In the genomic region with DNA sequence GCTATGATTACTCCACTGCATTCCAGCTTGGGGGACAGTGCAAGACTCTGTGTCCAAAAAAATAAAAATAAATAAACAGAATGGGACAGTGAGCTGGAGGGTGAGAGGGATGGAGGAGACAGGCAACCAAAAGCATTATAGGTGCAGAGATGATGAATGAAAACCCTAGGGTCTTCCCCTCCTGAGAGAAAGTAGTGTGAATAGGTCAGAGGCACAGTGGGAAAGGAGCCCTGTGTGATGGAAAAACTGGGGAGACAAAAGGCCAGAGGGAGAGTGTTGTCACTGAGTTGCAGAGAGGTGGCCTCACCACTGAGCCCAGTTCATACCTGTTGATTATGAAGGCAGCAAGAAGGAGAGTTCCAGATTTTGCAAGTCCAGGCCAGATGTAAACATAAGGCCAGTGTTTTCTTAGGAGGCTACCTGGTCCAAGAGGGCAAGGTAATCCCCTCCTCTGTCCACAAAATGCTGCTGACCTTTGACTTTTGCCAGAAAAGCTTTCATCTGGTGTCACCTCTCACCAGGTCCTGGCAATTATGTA, we compare ENCODE assay signal across 1 cellular context.
TF ChIP-seq lines count a peak whose summit lies in the region.

No MANE protein-coding gene starts in this region.

TF ChIP-seq in HepG2, 621 proteins besides CTCF, POLR2A, EP300 and RAD21 (continued from another document and continues in another):
- TF ChIP-seq, protein P1, sequence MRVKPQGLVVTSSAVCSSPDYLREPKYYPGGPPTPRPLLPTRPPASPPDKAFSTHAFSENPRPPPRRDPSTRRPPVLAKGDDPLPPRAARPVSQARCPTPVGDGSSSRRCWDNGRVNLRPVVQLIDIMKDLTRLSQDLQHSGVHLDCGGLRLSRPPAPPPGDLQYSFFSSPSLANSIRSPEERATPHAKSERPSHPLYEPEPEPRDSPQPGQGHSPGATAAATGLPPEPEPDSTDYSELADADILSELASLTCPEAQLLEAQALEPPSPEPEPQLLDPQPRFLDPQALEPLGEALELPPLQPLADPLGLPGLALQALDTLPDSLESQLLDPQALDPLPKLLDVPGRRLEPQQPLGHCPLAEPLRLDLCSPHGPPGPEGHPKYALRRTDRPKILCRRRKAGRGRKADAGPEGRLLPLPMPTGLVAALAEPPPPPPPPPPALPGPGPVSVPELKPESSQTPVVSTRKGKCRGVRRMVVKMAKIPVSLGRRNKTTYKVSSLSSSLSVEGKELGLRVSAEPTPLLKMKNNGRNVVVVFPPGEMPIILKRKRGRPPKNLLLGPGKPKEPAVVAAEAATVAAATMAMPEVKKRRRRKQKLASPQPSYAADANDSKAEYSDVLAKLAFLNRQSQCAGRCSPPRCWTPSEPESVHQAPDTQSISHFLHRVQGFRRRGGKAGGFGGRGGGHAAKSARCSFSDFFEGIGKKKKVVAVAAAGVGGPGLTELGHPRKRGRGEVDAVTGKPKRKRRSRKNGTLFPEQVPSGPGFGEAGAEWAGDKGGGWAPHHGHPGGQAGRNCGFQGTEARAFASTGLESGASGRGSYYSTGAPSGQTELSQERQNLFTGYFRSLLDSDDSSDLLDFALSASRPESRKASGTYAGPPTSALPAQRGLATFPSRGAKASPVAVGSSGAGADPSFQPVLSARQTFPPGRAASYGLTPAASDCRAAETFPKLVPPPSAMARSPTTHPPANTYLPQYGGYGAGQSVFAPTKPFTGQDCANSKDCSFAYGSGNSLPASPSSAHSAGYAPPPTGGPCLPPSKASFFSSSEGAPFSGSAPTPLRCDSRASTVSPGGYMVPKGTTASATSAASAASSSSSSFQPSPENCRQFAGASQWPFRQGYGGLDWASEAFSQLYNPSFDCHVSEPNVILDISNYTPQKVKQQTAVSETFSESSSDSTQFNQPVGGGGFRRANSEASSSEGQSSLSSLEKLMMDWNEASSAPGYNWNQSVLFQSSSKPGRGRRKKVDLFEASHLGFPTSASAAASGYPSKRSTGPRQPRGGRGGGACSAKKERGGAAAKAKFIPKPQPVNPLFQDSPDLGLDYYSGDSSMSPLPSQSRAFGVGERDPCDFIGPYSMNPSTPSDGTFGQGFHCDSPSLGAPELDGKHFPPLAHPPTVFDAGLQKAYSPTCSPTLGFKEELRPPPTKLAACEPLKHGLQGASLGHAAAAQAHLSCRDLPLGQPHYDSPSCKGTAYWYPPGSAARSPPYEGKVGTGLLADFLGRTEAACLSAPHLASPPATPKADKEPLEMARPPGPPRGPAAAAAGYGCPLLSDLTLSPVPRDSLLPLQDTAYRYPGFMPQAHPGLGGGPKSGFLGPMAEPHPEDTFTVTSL (CRISPR knock-in tag; IDR thresholded peaks at IDR 0.05; ENCODE audit: borderline replicate concordance), result peak; percentile 77; the same call in 1 of the 2 replicates
- no peak for TF ChIP-seq MBD4 (IDR thresholded peaks at IDR 0.05; ENCODE audit: borderline replicate concordance, low read length)
- TF ChIP-seq MEIS1 (CRISPR knock-in tag; IDR thresholded peaks at IDR 0.05; ENCODE audit: borderline replicate concordance), result no peak
- peak; percentile 97 for TF ChIP-seq HNF4A (CRISPR knock-in tag; IDR thresholded peaks at IDR 0.05)
- TF ChIP-seq ZNF143 (CRISPR knock-in tag; IDR thresholded peaks at IDR 0.05), result no peak
- no peak for TF ChIP-seq ZNF263 (CRISPR knock-in tag; IDR thresholded peaks at IDR 0.05)
- TF ChIP-seq ZFX (CRISPR knock-in tag; IDR thresholded peaks at IDR 0.05; ENCODE audit: low read depth), result peak; percentile 43; the same call in 1 of the 2 replicates
- no peak for TF ChIP-seq ZBTB8A (CRISPR knock-in tag; IDR thresholded peaks at IDR 0.05; ENCODE audit: borderline replicate concordance, low read depth)
- TF ChIP-seq, protein P2, sequence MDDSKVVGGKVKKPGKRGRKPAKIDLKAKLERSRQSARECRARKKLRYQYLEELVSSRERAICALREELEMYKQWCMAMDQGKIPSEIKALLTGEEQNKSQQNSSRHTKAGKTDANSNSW (CRISPR knock-in tag; IDR thresholded peaks at IDR 0.05; ENCODE audit: borderline replicate concordance), result no peak
- TF ChIP-seq ZNF367 (CRISPR knock-in tag; IDR thresholded peaks at IDR 0.05; ENCODE audit: borderline replicate concordance), result no peak
- peak; percentile 47; the same call in 1 of the 2 replicates for TF ChIP-seq HHEX (CRISPR knock-in tag; IDR thresholded peaks at IDR 0.05)
- TF ChIP-seq, protein P3, sequence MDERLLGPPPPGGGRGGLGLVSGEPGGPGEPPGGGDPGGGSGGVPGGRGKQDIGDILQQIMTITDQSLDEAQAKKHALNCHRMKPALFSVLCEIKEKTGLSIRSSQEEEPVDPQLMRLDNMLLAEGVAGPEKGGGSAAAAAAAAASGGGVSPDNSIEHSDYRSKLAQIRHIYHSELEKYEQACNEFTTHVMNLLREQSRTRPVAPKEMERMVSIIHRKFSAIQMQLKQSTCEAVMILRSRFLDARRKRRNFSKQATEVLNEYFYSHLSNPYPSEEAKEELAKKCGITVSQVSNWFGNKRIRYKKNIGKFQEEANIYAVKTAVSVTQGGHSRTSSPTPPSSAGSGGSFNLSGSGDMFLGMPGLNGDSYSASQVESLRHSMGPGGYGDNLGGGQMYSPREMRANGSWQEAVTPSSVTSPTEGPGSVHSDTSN (CRISPR knock-in tag; IDR thresholded peaks at IDR 0.05), result no peak
- no peak for TF ChIP-seq ZNF782 (CRISPR knock-in tag; IDR thresholded peaks at IDR 0.05; ENCODE audit: borderline replicate concordance)
- no peak for TF ChIP-seq HOXA7 (CRISPR knock-in tag; IDR thresholded peaks at IDR 0.05)
- no peak for TF ChIP-seq ASH2L (IDR thresholded peaks at IDR 0.05; ENCODE audit: insufficient read length, low read depth, low read length)
- TF ChIP-seq, protein P4, sequence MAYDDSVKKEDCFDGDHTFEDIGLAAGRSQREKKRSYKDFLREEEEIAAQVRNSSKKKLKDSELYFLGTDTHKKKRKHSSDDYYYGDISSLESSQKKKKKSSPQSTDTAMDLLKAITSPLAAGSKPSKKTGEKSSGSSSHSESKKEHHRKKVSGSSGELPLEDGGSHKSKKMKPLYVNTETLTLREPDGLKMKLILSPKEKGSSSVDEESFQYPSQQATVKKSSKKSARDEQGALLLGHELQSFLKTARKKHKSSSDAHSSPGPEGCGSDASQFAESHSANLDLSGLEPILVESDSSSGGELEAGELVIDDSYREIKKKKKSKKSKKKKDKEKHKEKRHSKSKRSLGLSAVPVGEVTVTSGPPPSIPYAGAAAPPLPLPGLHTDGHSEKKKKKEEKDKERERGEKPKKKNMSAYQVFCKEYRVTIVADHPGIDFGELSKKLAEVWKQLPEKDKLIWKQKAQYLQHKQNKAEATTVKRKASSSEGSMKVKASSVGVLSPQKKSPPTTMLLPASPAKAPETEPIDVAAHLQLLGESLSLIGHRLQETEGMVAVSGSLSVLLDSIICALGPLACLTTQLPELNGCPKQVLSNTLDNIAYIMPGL (CRISPR knock-in tag; IDR thresholded peaks at IDR 0.05; ENCODE audit: borderline replicate concordance in 1 of 2, low read depth in 1 of 2), result no peak
- no peak for TF ChIP-seq SSRP1 (CRISPR knock-in tag; IDR thresholded peaks at IDR 0.05)
- TF ChIP-seq TBX2 (CRISPR knock-in tag; IDR thresholded peaks at IDR 0.05; ENCODE audit: borderline replicate concordance), result peak; percentile 97
- peak; percentile 64 for TF ChIP-seq SOX13 (IDR thresholded peaks at IDR 0.05)
- TF ChIP-seq SOX13 (CRISPR knock-in tag; conservative IDR thresholded peaks at IDR 0.05 in 1 of 2, IDR thresholded peaks at IDR 0.05 in 1 of 2), result peak in 1 of 2 experiments; percentile 88; a peak in 2 of 4 replicates
- TF ChIP-seq KAT8 (CRISPR knock-in tag; IDR thresholded peaks at IDR 0.05), result peak; percentile 50; the same call in 1 of the 2 replicates
- TF ChIP-seq, protein P5, sequence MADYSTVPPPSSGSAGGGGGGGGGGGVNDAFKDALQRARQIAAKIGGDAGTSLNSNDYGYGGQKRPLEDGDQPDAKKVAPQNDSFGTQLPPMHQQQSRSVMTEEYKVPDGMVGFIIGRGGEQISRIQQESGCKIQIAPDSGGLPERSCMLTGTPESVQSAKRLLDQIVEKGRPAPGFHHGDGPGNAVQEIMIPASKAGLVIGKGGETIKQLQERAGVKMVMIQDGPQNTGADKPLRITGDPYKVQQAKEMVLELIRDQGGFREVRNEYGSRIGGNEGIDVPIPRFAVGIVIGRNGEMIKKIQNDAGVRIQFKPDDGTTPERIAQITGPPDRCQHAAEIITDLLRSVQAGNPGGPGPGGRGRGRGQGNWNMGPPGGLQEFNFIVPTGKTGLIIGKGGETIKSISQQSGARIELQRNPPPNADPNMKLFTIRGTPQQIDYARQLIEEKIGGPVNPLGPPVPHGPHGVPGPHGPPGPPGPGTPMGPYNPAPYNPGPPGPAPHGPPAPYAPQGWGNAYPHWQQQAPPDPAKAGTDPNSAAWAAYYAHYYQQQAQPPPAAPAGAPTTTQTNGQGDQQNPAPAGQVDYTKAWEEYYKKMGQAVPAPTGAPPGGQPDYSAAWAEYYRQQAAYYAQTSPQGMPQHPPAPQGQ (CRISPR knock-in tag; IDR thresholded peaks at IDR 0.05; ENCODE audit: borderline replicate concordance), result no peak
- no peak for TF ChIP-seq AHR (CRISPR knock-in tag; IDR thresholded peaks at IDR 0.05)
- TF ChIP-seq NFYC (CRISPR knock-in tag; IDR thresholded peaks at IDR 0.05), result no peak
- TF ChIP-seq, protein P6, sequence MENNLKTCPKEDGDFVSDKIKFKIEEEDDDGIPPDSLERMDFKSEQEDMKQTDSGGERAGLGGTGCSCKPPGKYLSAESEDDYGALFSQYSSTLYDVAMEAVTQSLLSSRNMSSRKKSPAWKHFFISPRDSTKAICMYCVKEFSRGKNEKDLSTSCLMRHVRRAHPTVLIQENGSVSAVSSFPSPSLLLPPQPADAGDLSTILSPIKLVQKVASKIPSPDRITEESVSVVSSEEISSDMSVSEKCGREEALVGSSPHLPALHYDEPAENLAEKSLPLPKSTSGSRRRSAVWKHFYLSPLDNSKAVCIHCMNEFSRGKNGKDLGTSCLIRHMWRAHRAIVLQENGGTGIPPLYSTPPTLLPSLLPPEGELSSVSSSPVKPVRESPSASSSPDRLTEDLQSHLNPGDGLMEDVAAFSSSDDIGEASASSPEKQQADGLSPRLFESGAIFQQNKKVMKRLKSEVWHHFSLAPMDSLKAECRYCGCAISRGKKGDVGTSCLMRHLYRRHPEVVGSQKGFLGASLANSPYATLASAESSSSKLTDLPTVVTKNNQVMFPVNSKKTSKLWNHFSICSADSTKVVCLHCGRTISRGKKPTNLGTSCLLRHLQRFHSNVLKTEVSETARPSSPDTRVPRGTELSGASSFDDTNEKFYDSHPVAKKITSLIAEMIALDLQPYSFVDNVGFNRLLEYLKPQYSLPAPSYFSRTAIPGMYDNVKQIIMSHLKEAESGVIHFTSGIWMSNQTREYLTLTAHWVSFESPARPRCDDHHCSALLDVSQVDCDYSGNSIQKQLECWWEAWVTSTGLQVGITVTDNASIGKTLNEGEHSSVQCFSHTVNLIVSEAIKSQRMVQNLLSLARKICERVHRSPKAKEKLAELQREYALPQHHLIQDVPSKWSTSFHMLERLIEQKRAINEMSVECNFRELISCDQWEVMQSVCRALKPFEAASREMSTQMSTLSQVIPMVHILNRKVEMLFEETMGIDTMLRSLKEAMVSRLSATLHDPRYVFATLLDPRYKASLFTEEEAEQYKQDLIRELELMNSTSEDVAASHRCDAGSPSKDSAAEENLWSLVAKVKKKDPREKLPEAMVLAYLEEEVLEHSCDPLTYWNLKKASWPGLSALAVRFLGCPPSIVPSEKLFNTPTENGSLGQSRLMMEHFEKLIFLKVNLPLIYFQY (CRISPR knock-in tag; IDR thresholded peaks at IDR 0.05; ENCODE audit: borderline replicate concordance), result 0 out of 2 replicates have a peak, but pooled peaks have one; percentile 42
- TF ChIP-seq, protein P7, sequence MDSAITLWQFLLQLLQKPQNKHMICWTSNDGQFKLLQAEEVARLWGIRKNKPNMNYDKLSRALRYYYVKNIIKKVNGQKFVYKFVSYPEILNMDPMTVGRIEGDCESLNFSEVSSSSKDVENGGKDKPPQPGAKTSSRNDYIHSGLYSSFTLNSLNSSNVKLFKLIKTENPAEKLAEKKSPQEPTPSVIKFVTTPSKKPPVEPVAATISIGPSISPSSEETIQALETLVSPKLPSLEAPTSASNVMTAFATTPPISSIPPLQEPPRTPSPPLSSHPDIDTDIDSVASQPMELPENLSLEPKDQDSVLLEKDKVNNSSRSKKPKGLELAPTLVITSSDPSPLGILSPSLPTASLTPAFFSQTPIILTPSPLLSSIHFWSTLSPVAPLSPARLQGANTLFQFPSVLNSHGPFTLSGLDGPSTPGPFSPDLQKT (CRISPR knock-in tag; IDR thresholded peaks at IDR 0.05; ENCODE audit: borderline replicate concordance), result no peak
- TF ChIP-seq SIN3B (IDR thresholded peaks at IDR 0.05; ENCODE audit: low read length), result no peak
- TF ChIP-seq, protein P8, sequence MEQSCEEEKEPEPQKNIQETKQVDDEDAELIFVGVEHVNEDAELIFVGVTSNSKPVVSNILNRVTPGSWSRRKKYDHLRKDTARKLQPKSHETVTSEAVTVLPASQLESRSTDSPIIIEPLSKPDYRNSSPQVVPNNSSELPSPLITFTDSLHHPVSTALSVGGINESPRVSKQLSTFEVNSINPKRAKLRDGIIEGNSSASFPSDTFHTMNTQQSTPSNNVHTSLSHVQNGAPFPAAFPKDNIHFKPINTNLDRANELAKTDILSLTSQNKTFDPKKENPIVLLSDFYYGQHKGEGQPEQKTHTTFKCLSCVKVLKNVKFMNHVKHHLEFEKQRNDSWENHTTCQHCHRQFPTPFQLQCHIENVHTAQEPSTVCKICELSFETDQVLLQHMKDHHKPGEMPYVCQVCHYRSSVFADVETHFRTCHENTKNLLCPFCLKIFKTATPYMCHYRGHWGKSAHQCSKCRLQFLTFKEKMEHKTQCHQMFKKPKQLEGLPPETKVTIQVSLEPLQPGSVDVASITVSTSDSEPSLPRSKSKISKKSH (CRISPR knock-in tag; IDR thresholded peaks at IDR 0.05; ENCODE audit: borderline replicate concordance), result no peak
- TF ChIP-seq MTA3 (CRISPR knock-in tag; IDR thresholded peaks at IDR 0.05), result no peak
- TF ChIP-seq TGIF2 (CRISPR knock-in tag; IDR thresholded peaks at IDR 0.05), result no peak
- TF ChIP-seq ARHGAP35 (CRISPR knock-in tag; IDR thresholded peaks at IDR 0.05; ENCODE audit: borderline replicate concordance), result no peak
- no peak for TF ChIP-seq ZNF546 (CRISPR knock-in tag; conservative IDR thresholded peaks at IDR 0.05)
- no peak for TF ChIP-seq IRX3 (CRISPR knock-in tag; IDR thresholded peaks at IDR 0.05; ENCODE audit: borderline replicate concordance, low read depth)
- no peak for TF ChIP-seq ZNF207 (IDR thresholded peaks at IDR 0.05; ENCODE audit: borderline replicate concordance)
- no peak for TF ChIP-seq ZKSCAN1 (IDR thresholded peaks at IDR 0.05; ENCODE audit: low read length)
- TF ChIP-seq, protein P9, sequence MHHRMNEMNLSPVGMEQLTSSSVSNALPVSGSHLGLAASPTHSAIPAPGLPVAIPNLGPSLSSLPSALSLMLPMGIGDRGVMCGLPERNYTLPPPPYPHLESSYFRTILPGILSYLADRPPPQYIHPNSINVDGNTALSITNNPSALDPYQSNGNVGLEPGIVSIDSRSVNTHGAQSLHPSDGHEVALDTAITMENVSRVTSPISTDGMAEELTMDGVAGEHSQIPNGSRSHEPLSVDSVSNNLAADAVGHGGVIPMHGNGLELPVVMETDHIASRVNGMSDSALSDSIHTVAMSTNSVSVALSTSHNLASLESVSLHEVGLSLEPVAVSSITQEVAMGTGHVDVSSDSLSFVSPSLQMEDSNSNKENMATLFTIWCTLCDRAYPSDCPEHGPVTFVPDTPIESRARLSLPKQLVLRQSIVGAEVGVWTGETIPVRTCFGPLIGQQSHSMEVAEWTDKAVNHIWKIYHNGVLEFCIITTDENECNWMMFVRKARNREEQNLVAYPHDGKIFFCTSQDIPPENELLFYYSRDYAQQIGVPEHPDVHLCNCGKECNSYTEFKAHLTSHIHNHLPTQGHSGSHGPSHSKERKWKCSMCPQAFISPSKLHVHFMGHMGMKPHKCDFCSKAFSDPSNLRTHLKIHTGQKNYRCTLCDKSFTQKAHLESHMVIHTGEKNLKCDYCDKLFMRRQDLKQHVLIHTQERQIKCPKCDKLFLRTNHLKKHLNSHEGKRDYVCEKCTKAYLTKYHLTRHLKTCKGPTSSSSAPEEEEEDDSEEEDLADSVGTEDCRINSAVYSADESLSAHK (CRISPR knock-in tag; IDR thresholded peaks at IDR 0.05; ENCODE audit: borderline replicate concordance), result no peak
- TF ChIP-seq ZBTB38 (CRISPR knock-in tag; IDR thresholded peaks at IDR 0.05), result no peak
- no peak for TF ChIP-seq SP140L (CRISPR knock-in tag; IDR thresholded peaks at IDR 0.05; ENCODE audit: borderline replicate concordance)
